Comparison of ENCODE assay signal across 15 cellular contexts in the genomic region with DNA sequence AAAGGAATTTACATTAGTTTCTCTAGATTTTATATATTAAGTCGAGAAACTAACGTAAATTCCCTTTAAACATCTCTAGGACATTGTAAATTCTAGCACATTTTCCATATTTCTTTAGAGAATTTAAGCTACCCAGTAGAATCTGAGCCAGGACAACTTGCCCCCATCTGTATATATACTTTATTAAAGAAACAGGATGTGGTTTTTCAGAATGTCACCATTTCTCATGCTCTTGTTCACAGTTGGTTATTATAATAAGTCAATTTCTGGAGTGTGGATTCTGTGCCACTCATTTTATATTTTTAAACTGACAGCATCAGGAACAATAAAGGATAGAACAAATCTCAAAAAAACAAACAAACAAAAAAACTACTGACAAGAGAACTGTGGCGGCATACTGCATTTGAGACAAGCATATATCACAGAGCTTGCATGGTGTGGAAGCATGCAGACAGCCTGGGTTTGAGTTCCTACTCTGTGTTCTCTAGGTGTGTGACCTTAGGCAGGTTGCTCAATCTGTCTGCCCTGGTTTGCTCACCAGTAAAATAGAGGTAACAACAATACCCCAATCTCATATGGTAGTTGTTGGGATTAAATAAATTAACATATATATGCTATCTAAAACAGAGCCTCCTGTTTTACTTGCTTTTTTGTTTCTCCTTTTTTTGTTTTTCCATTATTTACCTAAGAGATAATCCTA.
DNase-seq lines count a peak whose midpoint lies in the region; ATAC-seq and TF ChIP-seq lines count a peak whose summit lies in the region.
"Had no signal": no experiment of that assay in that cellular context is flagged by ENCODE, and none has a peak within 500 bp of the region (broad histone marks: within the 10 kb centered on the region; RNA-seq: fewer than 3 reads in every experiment).

No MANE protein-coding gene starts in this region.

- peak overlapping the region; percentile 64 to 80 (median 78) for H3K4me3 Mint-ChIP-seq in immature natural killer cell

- peak overlapping the region; percentile 85 to 92 (median 89) for H3K27ac Mint-ChIP-seq in immature natural killer cell

- intact Hi-C loops in sciatic nerve (cut with DNase I): no loop called here

- peaks cover 0 to 3% (median 3%) of the 10 kb centered on the region in 3 donors for H3K27me3 Mint-ChIP-seq in immature natural killer cell (ENCODE audit: low read depth in 3 of 3)

- no peak for TF ChIP-seq CTCF in NB4 (IDR thresholded peaks at IDR 0.05; ENCODE audit: low read depth, low read length)

- peaks cover 32 to 53% (median 41%) of the 10 kb centered on the region in 3 donors for H3K36me3 Mint-ChIP-seq in immature natural killer cell

- no peaks in the 10 kb centered on the region for H3K9me3 Mint-ChIP-seq in immature natural killer cell

- peak; percentile 47 for ATAC-seq in GM21381 (IDR thresholded peaks at IDR 0.05; ENCODE audit: unreplicated experiment)
- no peak for ATAC-seq in GM21576 (IDR thresholded peaks at IDR 0.05; ENCODE audit: unreplicated experiment)
- ATAC-seq in sciatic nerve: no peak

- no peak overlapping the region for H3K4me3 ChIP-seq in NB4 (ENCODE audit: low read depth, low read length)
- H3K4me3 ChIP-seq: colonic mucosa, left ventricle myocardium inferior had no signal

- no peak for TF ChIP-seq POLR2A in NB4 (IDR thresholded peaks at IDR 0.05; ENCODE audit: extremely low read depth, insufficient read length)

- peaks cover 33 to 53% of the 10 kb centered on the region in 2 donors for H3K4me1 Mint-ChIP-seq in immature natural killer cell

- DNase-seq in EL: peak; percentile 20
- peak; percentile 12 for DNase-seq in NB4 (ENCODE audit: low read depth)
- DNase-seq in immature natural killer cell: peak; percentile 14 to 26 (median 20)
- no peak for DNase-seq in kidney glomerular epithelial cell (lab: John Stamatoyannopoulos, UW)
- DNase-seq in sciatic nerve (ENCODE audit: low spot score): no peak
- no peak for DNase-seq in HPDE6-E6E7 (ENCODE audit: extremely low spot score)
- DNase-seq: Calu3; colonic mucosa; KG1; left ventricle myocardium inferior; NCI-H2171; nucleus accumbens; stimulated activated naive CD4-positive, alpha-beta T cell treated with Interleukin-2 at 50 U/mL for 16 hours had no signal

Comparison
In these comparisons a context has a peak if more than half of its experiments do, and no peak if none do; other contexts are left out.
1. DNase-seq: peak in EL (single experiment), NB4 (single experiment) and immature natural killer cell (3 of 3); none in kidney glomerular epithelial cell (single experiment), sciatic nerve (single experiment) and HPDE6-E6E7 (single experiment).